9 cellular contexts compared by ENCODE assay signal in genomic region chr20:49594143-49594928, GRCh38. TPM values are rescaled to one million over a fixed set of nuclear protein-coding genes. Genes with fewer than 3 reads are reported as not detected.
DNase-seq lines count a peak whose midpoint lies in the region; ATAC-seq and TF ChIP-seq lines count a peak whose summit lies in the region.
"Had no signal": no experiment of that assay in that cellular context is flagged by ENCODE, and none has a peak within 500 bp of the region (broad histone marks: within the 10 kb centered on the region; RNA-seq: fewer than 3 reads in every experiment).

No MANE protein-coding gene starts in this region.

- H3K27ac ChIP-seq in AG04450 (ENCODE audit: low read depth, low read length) (peak overlapping the region; percentile 92), right lobe of liver (peak overlapping the region in 1 of 3 donors; percentile 20)

- no peaks in the 10 kb centered on the region for H3K9me3 Mint-ChIP-seq in activated naive CD4-positive, alpha-beta T cell treated with anti-CD3 and anti-CD28 coated beads, Interleukin-2, amount 50 U/mL, for 24 hours
- H3K9me3 Mint-ChIP-seq in stimulated activated naive B cell treated with anti-CD40 and anti-IgM and Interleukin-4, amounts not matched to agents 10 μg/mL and 1 μg/mL and 100 μg/mL, for 72 hours, result peaks cover 8 to 13% of the 10 kb centered on the region in 2 donors

- TF ChIP-seq POLR2A in right lobe of liver (IDR thresholded peaks at IDR 0.05), result no peak

- no peaks in the 10 kb centered on the region for H3K27me3 Mint-ChIP-seq in activated naive CD4-positive, alpha-beta T cell treated with anti-CD3 and anti-CD28 coated beads, Interleukin-2, amount 50 U/mL, for 24 hours
- H3K27me3 Mint-ChIP-seq in stimulated activated naive B cell treated with anti-CD40 and anti-IgM and Interleukin-4, amounts not matched to agents 10 μg/mL and 1 μg/mL and 100 μg/mL, for 72 hours, result peaks cover 33 to 36% of the 10 kb centered on the region in 2 donors

- no peaks in the 10 kb centered on the region for H3K36me3 ChIP-seq in right lobe of liver
- H3K36me3 ChIP-seq: tibial nerve had no signal

- no peaks in the 10 kb centered on the region for H3K36me3 Mint-ChIP-seq in activated naive CD4-positive, alpha-beta T cell treated with anti-CD3 and anti-CD28 coated beads, Interleukin-2, amount 50 U/mL, for 24 hours
- peaks cover 0 to 4% of the 10 kb centered on the region in 2 donors for H3K36me3 Mint-ChIP-seq in stimulated activated naive B cell treated with anti-CD40 and anti-IgM and Interleukin-4, amounts not matched to agents 10 μg/mL and 1 μg/mL and 100 μg/mL, for 72 hours

- no peak for TF ChIP-seq CTCF in AG04450 (IDR thresholded peaks at IDR 0.05; ENCODE audit: low read depth, low read length)
- TF ChIP-seq CTCF in right lobe of liver (IDR thresholded peaks at IDR 0.05), result no peak

- H3K27ac Mint-ChIP-seq in activated naive CD4-positive, alpha-beta T cell treated with anti-CD3 and anti-CD28 coated beads, Interleukin-2, amount 50 U/mL, for 24 hours, result peak overlapping the region; percentile 76
- no peak overlapping the region for H3K27ac Mint-ChIP-seq in stimulated activated naive B cell treated with anti-CD40 and anti-IgM and Interleukin-4, amounts not matched to agents 10 μg/mL and 1 μg/mL and 100 μg/mL, for 72 hours

- peaks cover 24% of the 10 kb centered on the region for H3K4me1 Mint-ChIP-seq in activated naive CD4-positive, alpha-beta T cell treated with anti-CD3 and anti-CD28 coated beads, Interleukin-2, amount 50 U/mL, for 24 hours
- H3K4me1 Mint-ChIP-seq in stimulated activated naive B cell treated with anti-CD40 and anti-IgM and Interleukin-4, amounts not matched to agents 10 μg/mL and 1 μg/mL and 100 μg/mL, for 72 hours, result peaks cover 26 to 40% of the 10 kb centered on the region in 2 donors

- H3K4me3 ChIP-seq in AG04450 (ENCODE audit: low read depth, low read length) (no peak overlapping the region), right lobe of liver (no peak overlapping the region)
- H3K4me3 ChIP-seq: tibial nerve had no signal

- WGBS in right lobe of liver (ENCODE audit: insufficient coverage, low coverage, low lambda C conversion rate, missing lambda C conversion rate), result 60% methylated on average over 5 of the region's 12 CpGs

- DNase-seq in AG04450 (ENCODE audit: low read depth, low spot score), result peak; percentile 69
- peak; percentile 60 for DNase-seq in NCI-H2107 treated with DMSO at 0.1 percent for 48 hours (lab: John Stamatoyannopoulos, UW; ENCODE audit: unreplicated experiment)
- DNase-seq in right lobe of liver, result no peak
- DNase-seq in stimulated activated naive B cell treated with anti-CD40 and anti-IgM and Interleukin-4, amounts not matched to agents 10 μg/mL and 1 μg/mL and 100 μg/mL, for 72 hours, result no peak
- DNase-seq in nucleus accumbens (lab: John Stamatoyannopoulos, UW), result no peak

- intact Hi-C loops in right lobe of liver (cut with DNase I), result no loop called here

- H3K27me3 ChIP-seq in AG04450 (ENCODE audit: control insufficient read depth, insufficient read depth, low read length), result peaks cover 2% of the 10 kb centered on the region
- H3K27me3 ChIP-seq in right lobe of liver, result no peaks in the 10 kb centered on the region
- H3K27me3 ChIP-seq: tibial nerve had no signal

- ATAC-seq in right lobe of liver (peak; percentile 26 to 67 (median 60)), GM19455 (IDR thresholded peaks at IDR 0.05; ENCODE audit: unreplicated experiment) (no peak), HG02840 (IDR thresholded peaks at IDR 0.05; ENCODE audit: low FRiP score, unreplicated experiment) (no peak)
- ATAC-seq in stimulated activated naive B cell treated with anti-CD40 and anti-IgM and Interleukin-4, amounts not matched to agents 10 μg/mL and 1 μg/mL and 100 μg/mL, for 72 hours (replicated peaks), result peak; percentile 33 to 53

- H3K4me3 Mint-ChIP-seq in activated naive CD4-positive, alpha-beta T cell treated with anti-CD3 and anti-CD28 coated beads, Interleukin-2, amount 50 U/mL, for 24 hours, result no peak overlapping the region
- H3K4me3 Mint-ChIP-seq in stimulated activated naive B cell treated with anti-CD40 and anti-IgM and Interleukin-4, amounts not matched to agents 10 μg/mL and 1 μg/mL and 100 μg/mL, for 72 hours, result no peak overlapping the region

- H3K4me1 ChIP-seq in right lobe of liver, result no peaks in the 10 kb centered on the region

- POLR2A ChIA-PET in AG04450 (lab: Yijun Ruan, JAX), result no interaction called here

- CTCF ChIA-PET in AG04450 (lab: Charles Lee), result interaction anchor here (2.9 kb wide), 1 partner anchor 53 kb away, joined by 10 read pairs; no protein-coding TSS in a partner anchor

- peaks cover 3% of the 10 kb centered on the region; the same call in 1 of the 2 replicates for H3K9me3 ChIP-seq in AG04450 (ENCODE audit: control insufficient read depth, insufficient read depth, low read length)
- H3K9me3 ChIP-seq in right lobe of liver, result no peaks in the 10 kb centered on the region
- H3K9me3 ChIP-seq: tibial nerve had no signal

RNA-seq across cellular contexts. Expression of gene PTGIS, which starts 26.4 kb away (rescaled TPM):
- polyA plus RNA-seq in AG04450 (2011; rRNA removed), result 8.1 TPM in 2 replicates
- polyA minus RNA-seq in AG04450 (2011; rRNA and poly(A)+ RNA removed), result 14.1 and 19.3 TPM in 2 replicates
- total RNA-seq in right lobe of liver, result 10 to 100 TPM in 5 of 6 experiments, 1 to 10 TPM in 1; 9.0 to 30.5 (median 13.7) TPM

Comparison
In these comparisons a context has a peak if more than half of its experiments do, and no peak if none do; other contexts are left out.
1. DNase-seq: peak in AG04450 (single experiment) and NCI-H2107 treated with DMSO at 0.1 percent for 48 hours (single experiment); none in right lobe of liver (0 of 3), stimulated activated naive B cell treated with anti-CD40 and anti-IgM and Interleukin-4, amounts not matched to agents 10 μg/mL and 1 μg/mL and 100 μg/mL, for 72 hours (single experiment) and nucleus accumbens (0 of 56).
2. ATAC-seq: peak in right lobe of liver (4 of 4) and stimulated activated naive B cell treated with anti-CD40 and anti-IgM and Interleukin-4, amounts not matched to agents 10 μg/mL and 1 μg/mL and 100 μg/mL, for 72 hours (2 of 2); none in GM19455 (single experiment) and HG02840 (single experiment).